In the genomic region with DNA sequence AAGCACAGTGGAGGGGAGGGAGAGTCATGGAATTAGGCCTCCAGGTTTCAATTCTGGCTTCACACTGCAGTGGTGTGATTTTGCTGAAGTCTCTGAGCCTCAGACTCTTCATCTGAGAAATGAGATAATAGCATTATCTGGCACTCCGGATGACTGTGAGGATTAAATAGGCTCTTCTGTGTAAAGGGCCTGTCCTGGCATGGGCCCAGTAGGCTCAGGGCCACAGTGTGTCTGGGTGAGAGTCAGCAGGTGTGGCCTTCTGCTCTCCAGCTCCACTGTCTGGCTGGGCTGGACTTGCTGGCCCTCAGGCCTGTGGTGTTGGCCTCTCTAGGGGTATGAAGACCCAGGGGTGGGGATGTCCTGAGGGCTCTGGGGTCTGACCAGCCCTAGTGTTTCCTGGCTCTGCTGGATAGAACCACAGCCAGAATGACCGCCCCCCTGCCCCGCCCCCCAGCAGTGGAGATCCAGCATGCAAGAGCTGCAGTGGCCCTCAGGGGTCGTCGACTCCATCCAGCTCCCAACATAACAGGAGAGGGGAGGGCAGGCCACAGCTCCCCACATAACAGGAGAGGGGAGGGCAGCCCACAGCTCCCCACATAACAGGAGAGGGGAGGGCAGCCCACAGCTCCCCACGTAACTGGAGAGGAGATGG, we compare ENCODE assay signal across 10 cellular contexts.
DNase-seq lines count a peak whose midpoint lies in the region; ATAC-seq, FAIRE-seq and TF ChIP-seq lines count a peak whose summit lies in the region.
"Had no signal": no experiment of that assay in that cellular context is flagged by ENCODE, and none has a peak within 500 bp of the region (broad histone marks: within the 10 kb centered on the region; RNA-seq: fewer than 3 reads in every experiment).

No MANE protein-coding gene starts in this region.

- TF ChIP-seq RAD21 in SK-N-SH (IDR thresholded peaks at IDR 0.05; ENCODE audit: low read length), result peak; percentile 44

- in situ Hi-C loops in GM13977 (cut with MboI; ENCODE audit: low pct_unique_long_range_greater_than_20kb, low sequenced_read_pairs, unreplicated experiment), result no loop called here

- TF ChIP-seq CTCF in SK-N-SH (IDR thresholded peaks at IDR 0.05), result no peak
- TF ChIP-seq CTCF in GM13977 (IDR thresholded peaks at IDR 0.05; ENCODE audit: extremely low read depth, insufficient read depth, missing control alignments), result no peak

- 100% methylated on average over 1 of the region's 6 CpGs for WGBS in SK-N-SH (ENCODE audit: low lambda C conversion rate)

- H3K27me3 Mint-ChIP-seq in T-helper 17 cell, result peaks cover 37% of the 10 kb centered on the region

- no peaks in the 10 kb centered on the region for H3K79me2 ChIP-seq in SK-N-SH (ENCODE audit: insufficient read depth)

- peaks cover 4% of the 10 kb centered on the region for H3F3A ChIP-seq in SK-N-SH (replicated peaks; ENCODE audit: insufficient read depth)

- no peak overlapping the region for H3K4me2 ChIP-seq in SK-N-SH

- TF ChIP-seq EP300 in SK-N-SH (IDR thresholded peaks at IDR 0.05; ENCODE audit: borderline replicate concordance in 1 of 2, low read depth in 1 of 2, low read length in 1 of 2), result peak in 1 of 2 experiments; percentile 79; a peak in 1 of 4 replicates

- H3K36me3 Mint-ChIP-seq in T-helper 17 cell (ENCODE audit: low read depth), result peaks cover 2% of the 10 kb centered on the region

- H3K4me1 Mint-ChIP-seq in T-helper 17 cell, result peaks cover 4% of the 10 kb centered on the region

- H3K36me3 ChIP-seq in SK-N-SH (replicated peaks in 1 of 2; ENCODE audit: control insufficient read depth in 1 of 2, insufficient read depth in 2 of 2, low read length in 1 of 2), result no peaks in the 10 kb centered on the region

- H2AFZ ChIP-seq in SK-N-SH (ENCODE audit: low read depth), result no peak overlapping the region

- no peak for FAIRE-seq in GM19239 (lab: Jason Lieb, UNC)
- FAIRE-seq: endometrium had no signal

- H3K4me3 ChIP-seq in SK-N-SH (ENCODE audit: low read depth in 2 of 2, low read length in 1 of 2), result no peak overlapping the region

- H3K27ac Mint-ChIP-seq in T-helper 17 cell, result no peak overlapping the region
- H3K27ac Mint-ChIP-seq: activated CD8-positive, alpha-beta T cell treated with anti-CD3 and anti-CD28 coated beads, Interleukin-2, amount 10 ng/mL, durations not matched to agents 7 days and 5 days had no signal

- POLR2A ChIA-PET in SK-N-SH (lab: Yijun Ruan, JAX), result interaction anchor here (0.9 kb wide), 1 partner anchor 48 kb away, joined by 3 read pairs; no protein-coding TSS in a partner anchor

- CTCF ChIA-PET in SK-N-SH (lab: Yijun Ruan, JAX), result interaction anchor here (0.6 to 6.7 kb wide), 12 partner anchors 11 to 175 kb away, joined by 3 to 67 read pairs (median 4); no protein-coding TSS in a partner anchor

- peaks cover 16 to 64% of the 10 kb centered on the region in 2 experiments; a peak in 3 of 4 replicates for H3K4me1 ChIP-seq in SK-N-SH (ENCODE audit: control insufficient read depth in 1 of 2, insufficient read depth in 2 of 2, low read depth in 1 of 2, low read length in 1 of 2)

- no peak overlapping the region for H3K9ac ChIP-seq in SK-N-SH

- no peaks in the 10 kb centered on the region for H4K20me1 ChIP-seq in SK-N-SH (ENCODE audit: insufficient read depth)

- ATAC-seq in Right ventricle myocardium inferior (peak; percentile 56), left ventricle myocardium superior (peak; percentile 68), T-helper 17 cell (no peak), GM21737 (IDR thresholded peaks at IDR 0.05; ENCODE audit: unreplicated experiment) (no peak)
- ATAC-seq: activated CD8-positive, alpha-beta T cell treated with anti-CD3 and anti-CD28 coated beads, Interleukin-2, amount 10 ng/mL, durations not matched to agents 7 days and 5 days had no signal

- intact Hi-C loops in Right ventricle myocardium inferior (cut with DNase I) (loop anchor here (5.0 kb wide), 3 partner anchors 370 to 855 kb away; partner anchors contain the start of gene ZMIZ1), cardiac septum (cut with DNase I) (loop anchor here (2.0 to 10.0 kb wide), 6 partner anchors 91 to 985 kb away; partner anchors contain the start of gene ZMIZ1), left ventricle myocardium superior (cut with micrococcal nuclease) (no loop called here)

- H3K9me3 ChIP-seq in SK-N-SH (no peaks in the 10 kb centered on the region), T-helper 17 cell (ENCODE audit: control insufficient read depth, low read length, poor library complexity, severe bottlenecking) (no peaks in the 10 kb centered on the region)

- DNase-seq in Right ventricle myocardium inferior (ENCODE audit: missing footprints) (no peak), cardiac septum (ENCODE audit: low spot score) (no peak), SK-N-SH (peak; percentile 73), left ventricle myocardium superior (peak; percentile 78), T-helper 17 cell (no peak), GM19239 (ENCODE audit: insufficient read length, low spot score) (no peak), GM13977 (ENCODE audit: low spot score) (no peak)

- H3K9me2 ChIP-seq in SK-N-SH, result no peaks in the 10 kb centered on the region

- H3K27ac ChIP-seq in SK-N-SH (ENCODE audit: low read depth in 2 of 2, low read length in 1 of 2), result peak overlapping the region in 1 of 2 experiments; percentile 87; a peak in 2 of 4 replicates

- H3K27me3 ChIP-seq in SK-N-SH (ENCODE audit: insufficient read depth), result no peaks in the 10 kb centered on the region

- H3K4me3 Mint-ChIP-seq in T-helper 17 cell, result no peak overlapping the region
- H3K4me3 Mint-ChIP-seq: activated CD8-positive, alpha-beta T cell treated with anti-CD3 and anti-CD28 coated beads, Interleukin-2, amount 10 ng/mL, durations not matched to agents 7 days and 5 days had no signal

TF ChIP-seq in SK-N-SH, 30 proteins besides CTCF, POLR2A, EP300 and RAD21:
- no peak for TF ChIP-seq USF1 (IDR thresholded peaks at IDR 0.05; ENCODE audit: borderline replicate concordance, low read depth)
- TF ChIP-seq SMC3 (IDR thresholded peaks at IDR 0.05; ENCODE audit: low read depth, low read length), result peak; percentile 33; the same call in 1 of the 2 replicates
- TF ChIP-seq FOXM1 (IDR thresholded peaks at IDR 0.05; ENCODE audit: low read depth), result no peak
- TF ChIP-seq FOSL2 (IDR thresholded peaks at IDR 0.05; ENCODE audit: borderline replicate concordance, low read depth), result no peak
- no peak for TF ChIP-seq MEF2A (IDR thresholded peaks at IDR 0.05; ENCODE audit: borderline replicate concordance, low read depth)
- TF ChIP-seq FOXJ3 (CRISPR knock-in tag; IDR thresholded peaks at IDR 0.05), result 0 out of 2 replicates have a peak, but pooled peaks have one; percentile 54
- TF ChIP-seq GATA2 (CRISPR knock-in tag; IDR thresholded peaks at IDR 0.05), result peak; percentile 16; the same call in 1 of the 2 replicates
- no peak for TF ChIP-seq IRF3 (IDR thresholded peaks at IDR 0.05; ENCODE audit: low read depth, low read length)
- TF ChIP-seq RCOR1 (IDR thresholded peaks at IDR 0.05; ENCODE audit: low read length), result peak; percentile 80
- TF ChIP-seq, protein P1, sequence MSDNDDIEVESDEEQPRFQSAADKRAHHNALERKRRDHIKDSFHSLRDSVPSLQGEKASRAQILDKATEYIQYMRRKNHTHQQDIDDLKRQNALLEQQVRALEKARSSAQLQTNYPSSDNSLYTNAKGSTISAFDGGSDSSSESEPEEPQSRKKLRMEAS (IDR thresholded peaks at IDR 0.05; ENCODE audit: low read depth), result no peak
- TF ChIP-seq CHD2 (IDR thresholded peaks at IDR 0.05; ENCODE audit: low read length, partially characterized antibody), result peak; percentile 55
- TF ChIP-seq NFIC (IDR thresholded peaks at IDR 0.05; ENCODE audit: borderline replicate concordance), result no peak
- no peak for TF ChIP-seq TCF12 (IDR thresholded peaks at IDR 0.05)

Comparison
In these comparisons a context has a peak if more than half of its experiments do, and no peak if none do; other contexts are left out.
1. DNase-seq: peak in SK-N-SH (single experiment) and left ventricle myocardium superior (single experiment); none in Right ventricle myocardium inferior (single experiment), cardiac septum (single experiment), T-helper 17 cell (0 of 3), GM19239 (single experiment) and GM13977 (single experiment).
2. ATAC-seq: peak in Right ventricle myocardium inferior (single experiment) and left ventricle myocardium superior (single experiment); none in T-helper 17 cell (single experiment) and GM21737 (single experiment).